Comparison of ENCODE assay signal across 8 cellular contexts in the genomic region with DNA sequence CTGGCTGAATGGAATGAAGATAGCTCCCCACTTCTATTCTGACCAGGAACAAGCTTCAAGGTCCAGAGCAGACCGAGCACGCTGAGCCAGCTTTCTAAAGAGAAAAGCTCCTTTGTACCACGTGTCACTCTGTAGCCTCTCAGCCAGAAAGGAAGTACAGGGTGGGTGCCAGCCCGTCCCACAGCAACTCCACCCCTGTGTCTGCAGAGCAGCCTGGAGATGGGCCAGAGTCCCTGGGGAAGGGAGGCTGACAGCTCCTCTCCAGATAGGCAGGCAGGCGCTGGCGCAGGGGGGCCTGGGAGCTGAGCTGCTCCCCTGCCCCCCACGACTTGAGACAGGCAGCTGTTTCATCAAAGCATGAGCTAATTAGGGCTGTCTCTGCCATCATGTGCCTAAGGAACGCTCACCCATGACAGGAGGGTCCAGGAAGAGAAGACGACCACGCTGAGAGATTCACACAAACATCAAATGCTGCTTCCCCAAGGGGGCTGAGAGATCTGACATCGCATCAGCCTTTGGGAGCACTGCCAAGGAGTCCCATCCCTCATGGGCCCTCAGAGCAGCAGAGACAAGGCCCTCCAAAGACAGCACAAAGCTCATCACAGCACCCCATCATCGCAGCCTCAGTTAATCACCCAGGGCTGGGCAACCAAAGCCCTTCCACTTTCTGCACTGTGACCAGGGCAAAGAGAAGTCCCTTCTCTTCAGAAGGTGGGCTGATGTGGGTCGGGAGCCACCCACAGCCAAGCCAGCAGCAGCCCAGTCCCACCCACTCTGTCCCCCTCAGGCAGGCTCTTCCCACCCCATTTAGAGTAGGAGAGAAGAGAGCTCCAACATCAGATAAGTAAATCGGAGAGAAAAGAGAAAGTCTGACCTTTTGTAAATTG.
A peak's percentile ranks its signal among the peaks of the same experiment; 100 is the strongest.
DNase-seq lines count a peak whose midpoint lies in the region; ATAC-seq, FAIRE-seq and TF ChIP-seq lines count a peak whose summit lies in the region.

No MANE protein-coding gene starts in this region.

- H2BK5ac ChIP-seq in H1 (ENCODE audit: low read depth, low read length) = no peak overlapping the region; the same call in 1 of the 2 replicates
- H2BK5ac ChIP-seq in mesenchymal stem cell (ENCODE audit: low read depth, low read length, poor library complexity, severe bottlenecking) = no peak overlapping the region

- no peak overlapping the region for H2AK5ac ChIP-seq in H1 (ENCODE audit: low read depth, low read length)
- H2AK5ac ChIP-seq in mesenchymal stem cell (ENCODE audit: low read length, severe bottlenecking) = peak overlapping the region; percentile 23

- H3K4me3 ChIP-seq in Peyer's patch = no peak overlapping the region
- no peak overlapping the region for H3K4me3 ChIP-seq in H1 (ENCODE audit: extremely low read depth in 1 of 4, insufficient read depth in 2 of 4, low read depth in 3 of 4, low read length in 4 of 4)
- H3K4me3 ChIP-seq in mesenchymal stem cell (ENCODE audit: insufficient read depth in 1 of 2, low read depth in 1 of 2, low read length in 2 of 2) = no peak overlapping the region
- H3K4me3 ChIP-seq in tibial artery = no peak overlapping the region

- H3K27me3 ChIP-seq in Peyer's patch (no peaks in the 10 kb centered on the region), H1 (replicated peaks in 1 of 4; ENCODE audit: control insufficient read depth in 3 of 4, extremely low read depth in 1 of 4, insufficient read depth in 3 of 4, low read length in 3 of 4) (no peaks in the 10 kb centered on the region), mesenchymal stem cell (ENCODE audit: control insufficient read depth in 1 of 2, insufficient read depth in 1 of 2, low read length in 2 of 2) (no peaks in the 10 kb centered on the region), tibial artery (no peaks in the 10 kb centered on the region)

- 84% methylated on average over 14 of the region's 14 CpGs; no CpG with 5 or more reads in 1 of the 2 experiments for WGBS in H1 (ENCODE audit: extremely low coverage in 1 of 2, insufficient coverage in 1 of 2, insufficient read length in 1 of 2, insufficient replicate concordance in 2 of 2, low coverage in 1 of 2, low lambda C conversion rate in 2 of 2, missing lambda C conversion rate in 1 of 2), 2 experiments
- WGBS in mesenchymal stem cell = 65% methylated on average over 13 of the region's 14 CpGs

- no peak for TF ChIP-seq POLR2A in Peyer's patch (IDR thresholded peaks at IDR 0.05)
- TF ChIP-seq POLR2A in H1 (IDR thresholded peaks at IDR 0.05; ENCODE audit: control extremely low read depth in 1 of 2, low read depth in 2 of 2, low read length in 2 of 2) = no peak

- H3K4me1 ChIP-seq in Peyer's patch (peaks cover 0 to 39% (median 9%) of the 10 kb centered on the region in 4 donors), H1 (replicated peaks in 1 of 4; ENCODE audit: control insufficient read depth in 3 of 4, insufficient read depth in 4 of 4, low read length in 3 of 4) (peaks cover 0 to 7% (median 4%) of the 10 kb centered on the region in 4 experiments; a peak in 3 of 7 replicates), mesenchymal stem cell (ENCODE audit: control insufficient read depth, insufficient read depth, low read depth, low read length) (peaks cover 47% of the 10 kb centered on the region), tibial artery (peaks cover 0 to 64% (median 49%) of the 10 kb centered on the region in 4 donors)

- H4K91ac ChIP-seq in H1 (replicated peaks; ENCODE audit: insufficient read length, low read length) (no peak overlapping the region), mesenchymal stem cell (ENCODE audit: low read length) (peak overlapping the region; percentile 54)

- TF ChIP-seq CTCF in Peyer's patch (IDR thresholded peaks at IDR 0.05) = no peak
- no peak for TF ChIP-seq CTCF in H1 (IDR thresholded peaks at IDR 0.05; ENCODE audit: control extremely low read depth in 1 of 3, insufficient read depth in 1 of 3, low read depth in 1 of 3, low read length in 3 of 3)
- TF ChIP-seq CTCF in tibial artery (IDR thresholded peaks at IDR 0.05) = no peak

- peak; percentile 36 to 56 for ATAC-seq in activated CD4-positive, CD25-positive, alpha-beta regulatory T cell treated with anti-CD3 and anti-CD28 coated beads, Interleukin-2, amount 50 U/mL, for 24 hours
- ATAC-seq in HG03432 (IDR thresholded peaks at IDR 0.05; ENCODE audit: unreplicated experiment) = peak; percentile 80
- ATAC-seq in HG03469 (IDR thresholded peaks at IDR 0.05; ENCODE audit: unreplicated experiment) = no peak

- H3K36me3 ChIP-seq in Peyer's patch = no peaks in the 10 kb centered on the region
- H3K36me3 ChIP-seq in H1 (ENCODE audit: control insufficient read depth in 2 of 4, insufficient read depth in 4 of 4, low read length in 3 of 4) = no peaks in the 10 kb centered on the region
- H3K36me3 ChIP-seq in mesenchymal stem cell (ENCODE audit: control insufficient read depth in 1 of 2, insufficient read depth in 2 of 2, low read depth in 1 of 2, low read length in 2 of 2) = peaks cover 9 to 24% of the 10 kb centered on the region in 2 experiments
- peaks cover 0 to 4% (median 0%) of the 10 kb centered on the region in 3 donors for H3K36me3 ChIP-seq in tibial artery

- TF ChIP-seq RAD21 in H1 (IDR thresholded peaks at IDR 0.05 in 1 of 2, conservative IDR thresholded peaks at IDR 0.05 in 1 of 2; ENCODE audit: low read depth in 2 of 2, low read length in 2 of 2) = no peak

- H3K14ac ChIP-seq in H1 (ENCODE audit: insufficient read length) = no peak overlapping the region
- H3K14ac ChIP-seq in mesenchymal stem cell (ENCODE audit: low read length in 2 of 2) = peak overlapping the region in 1 of 2 experiments; percentile 44

- no peak for TF ChIP-seq EP300 in H1 (IDR thresholded peaks at IDR 0.05; ENCODE audit: borderline replicate concordance in 1 of 2, low read depth in 2 of 2, low read length in 2 of 2)

- FAIRE-seq in H1 (lab: Jason Lieb, UNC) = no peak

- H4K5ac ChIP-seq in H1 (ENCODE audit: insufficient read length, low read depth, low read length) = no peak overlapping the region

- no peak overlapping the region; the same call in 1 of the 2 replicates for H2BK12ac ChIP-seq in H1 (ENCODE audit: low read depth, low read length)
- H2BK12ac ChIP-seq in mesenchymal stem cell (ENCODE audit: low read length in 2 of 2) = peak overlapping the region in 1 of 2 experiments; percentile 87

- POLR2A ChIA-PET in H1 (lab: Charles Lee; ENCODE audit: partially characterized antibody) = interaction anchor here (1.2 to 1.4 kb wide), 2 partner anchors 8 to 9 kb away, joined by 3 to 5 read pairs; no protein-coding TSS in a partner anchor

- no peak overlapping the region for H3K56ac ChIP-seq in H1 (replicated peaks; ENCODE audit: insufficient read length, low read depth, low read length)

- H3K4ac ChIP-seq in H1 (replicated peaks; ENCODE audit: insufficient read length, low read depth, low read length) (no peak overlapping the region), mesenchymal stem cell (ENCODE audit: low read depth in 1 of 2, low read length in 2 of 2) (peak overlapping the region; percentile 20 to 63)

- H3K23me2 ChIP-seq in H1 (ENCODE audit: low read depth, low read length) = no peaks in the 10 kb centered on the region

- H2BK120ac ChIP-seq in H1 (replicated peaks; ENCODE audit: low read depth, low read length) = no peak overlapping the region
- no peak overlapping the region for H2BK120ac ChIP-seq in mesenchymal stem cell (ENCODE audit: low read depth, low read length)

- CTCF ChIA-PET in H1 (lab: Charles Lee; ENCODE audit: partially characterized antibody) = interaction anchor here (0.6 to 4.1 kb wide), 14 partner anchors 7 to 325 kb away, joined by 3 to 19 read pairs (median 4); no protein-coding TSS in a partner anchor

- DNase-seq in activated CD4-positive, CD25-positive, alpha-beta regulatory T cell treated with anti-CD3 and anti-CD28 coated beads, Interleukin-2, amount 50 U/mL, for 72 hours = no peak
- peak; percentile 40 to 79 (median 77) for DNase-seq in Peyer's patch
- DNase-seq in H1 (ENCODE audit: low read depth in 1 of 2, low spot score in 2 of 2) = no peak
- DNase-seq in mesenchymal stem cell = peak; percentile 54
- peak; percentile 86 to 92 for DNase-seq in tibial artery

- H3K9ac ChIP-seq in H1 (replicated peaks in 1 of 4; ENCODE audit: extremely low read depth in 1 of 4, low read depth in 3 of 4, low read length in 3 of 4) (no peak overlapping the region), mesenchymal stem cell (ENCODE audit: low read length) (no peak overlapping the region)

- no peak overlapping the region for H4K8ac ChIP-seq in H1 (ENCODE audit: extremely low read depth, insufficient read depth, low read length)
- peak overlapping the region; percentile 70 for H4K8ac ChIP-seq in mesenchymal stem cell (ENCODE audit: low read length)

- no peaks in the 10 kb centered on the region for H3K9me3 ChIP-seq in Peyer's patch
- no peaks in the 10 kb centered on the region for H3K9me3 ChIP-seq in H1 (ENCODE audit: insufficient read depth in 2 of 2, low read depth in 1 of 2, low read length in 1 of 2)
- no peaks in the 10 kb centered on the region for H3K9me3 ChIP-seq in mesenchymal stem cell (ENCODE audit: control insufficient read depth, low read length)
- H3K9me3 ChIP-seq in tibial artery = no peaks in the 10 kb centered on the region

- H2AFZ ChIP-seq in H1 (ENCODE audit: low read length) (no peak overlapping the region), mesenchymal stem cell (ENCODE audit: low read depth, low read length) (peak overlapping the region; percentile 29)

- no peaks in the 10 kb centered on the region for H4K20me1 ChIP-seq in H1 (replicated peaks in 1 of 2; ENCODE audit: control insufficient read depth in 1 of 2, insufficient read depth in 2 of 2, low read length in 2 of 2)

- intact Hi-C loops in tibial artery (cut with DNase I; ENCODE audit: low total_unique reads) = no loop called here

- H3K4me2 ChIP-seq in H1 (ENCODE audit: insufficient read depth in 1 of 2, low read depth in 2 of 2, low read length in 2 of 2) (no peak overlapping the region), mesenchymal stem cell (ENCODE audit: low read length, poor library complexity, severe bottlenecking) (no peak overlapping the region)

- H3K23ac ChIP-seq in H1 (ENCODE audit: insufficient read length) (no peak overlapping the region), mesenchymal stem cell (ENCODE audit: low read length in 2 of 2) (no peak overlapping the region)

- H3K79me2 ChIP-seq in H1 (ENCODE audit: control insufficient read depth in 1 of 2, insufficient read depth in 2 of 2, low read length in 2 of 2) = no peaks in the 10 kb centered on the region

- H3K79me1 ChIP-seq in H1 (ENCODE audit: low read depth, low read length) (no peaks in the 10 kb centered on the region; the same call in 1 of the 2 replicates), mesenchymal stem cell (replicated peaks; ENCODE audit: low read length, poor library complexity, severe bottlenecking) (peaks cover 31% of the 10 kb centered on the region)

- 0 out of 2 replicates have a peak overlapping the region, but pooled peaks have one; percentile 29 for H2BK15ac ChIP-seq in H1 (ENCODE audit: low read length)
- peak overlapping the region; percentile 26 for H2BK15ac ChIP-seq in mesenchymal stem cell (ENCODE audit: low read depth, poor library complexity, severe bottlenecking)

- H3K27ac ChIP-seq in Peyer's patch = peak overlapping the region in 3 of 4 donors; percentile 10 to 44 (median 30)
- no peak overlapping the region for H3K27ac ChIP-seq in H1 (ENCODE audit: low read depth, low read length)
- no peak overlapping the region for H3K27ac ChIP-seq in mesenchymal stem cell (ENCODE audit: low read length, poor library complexity, severe bottlenecking)
- H3K27ac ChIP-seq in tibial artery = peak overlapping the region; percentile 67 to 76

- H3K18ac ChIP-seq in H1 (ENCODE audit: extremely low read depth, low read length) (no peak overlapping the region), mesenchymal stem cell (ENCODE audit: low read depth in 1 of 2, low read length in 2 of 2) (peak overlapping the region; percentile 37 to 81)

- H2BK20ac ChIP-seq in H1 (ENCODE audit: low read length) = no peak overlapping the region

Comparison
In these comparisons a context has a peak if more than half of its experiments do, and no peak if none do; other contexts are left out.
1. DNase-seq: peak in Peyer's patch (3 of 3), mesenchymal stem cell (single experiment) and tibial artery (2 of 2); none in activated CD4-positive, CD25-positive, alpha-beta regulatory T cell treated with anti-CD3 and anti-CD28 coated beads, Interleukin-2, amount 50 U/mL, for 72 hours (single experiment) and H1 (0 of 2).
2. H3K27ac ChIP-seq: peak in Peyer's patch (3 of 4) and tibial artery (2 of 2); none in H1 (single experiment) and mesenchymal stem cell (single experiment).